In the genomic region with DNA sequence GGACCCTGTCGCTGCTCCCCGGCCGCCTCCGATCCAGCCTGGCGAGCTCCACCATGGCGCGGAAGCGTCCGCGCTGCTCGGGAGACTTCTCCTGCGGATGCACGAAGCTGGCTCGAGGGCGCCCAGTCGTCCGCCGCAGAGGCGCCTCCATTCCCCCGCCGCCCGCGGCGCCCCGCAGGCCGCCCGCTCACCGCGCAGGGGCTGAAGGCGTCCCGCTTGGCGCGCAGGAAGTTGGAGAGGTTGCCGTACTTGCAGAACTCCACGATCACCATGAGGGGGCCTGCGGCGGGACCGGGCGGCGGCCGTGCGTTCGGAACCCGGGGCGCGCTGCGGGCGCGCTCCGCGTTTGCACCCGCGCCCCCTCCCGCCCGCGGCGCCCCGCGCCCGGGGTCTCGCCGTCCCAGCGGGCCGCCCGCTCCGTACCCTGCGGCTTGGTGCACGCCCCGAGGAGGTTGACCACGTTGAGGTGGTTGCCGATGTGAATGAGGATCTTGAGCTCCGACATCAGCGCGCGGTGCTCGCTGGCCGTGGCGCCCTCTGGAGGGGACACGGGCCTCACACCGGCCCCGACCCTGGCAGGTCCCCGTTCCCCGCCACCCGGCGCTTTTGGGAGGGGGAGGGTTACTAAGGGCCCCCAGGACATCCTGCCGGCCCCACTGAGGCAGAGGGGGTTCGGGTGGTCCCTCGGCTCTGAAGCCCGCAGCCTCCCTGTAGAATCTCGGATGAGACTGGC, we compare ENCODE assay signal across 9 cellular contexts. TPM values are rescaled to one million over a fixed set of nuclear protein-coding genes. Genes with fewer than 3 reads are reported as not detected.
DNase-seq lines count a peak whose midpoint lies in the region; ATAC-seq and TF ChIP-seq lines count a peak whose summit lies in the region.
"Had no signal": no experiment of that assay in that cellular context is flagged by ENCODE, and none has a peak within 500 bp of the region (broad histone marks: within the 10 kb centered on the region; RNA-seq: fewer than 3 reads in every experiment).

No MANE protein-coding gene starts in this region.

- no TSS peak for BruUV-seq in IMR-90 (replicated peaks; lab: Mats Ljungman, UMichigan)

- no peak overlapping the region for H3K18ac ChIP-seq in IMR-90 (ENCODE audit: low read depth, low read length)

- no peak overlapping the region for H4K5ac ChIP-seq in IMR-90 (ENCODE audit: low read depth, low read length)

- TF ChIP-seq POLR2A in IMR-90 (IDR thresholded peaks at IDR 0.05; ENCODE audit: low read depth, low read length), result no peak

- H3K9me1 ChIP-seq in IMR-90 (ENCODE audit: insufficient read depth, low read length), result no peaks in the 10 kb centered on the region

- in situ Hi-C loops in IMR-90 (cut with MboI; ENCODE audit: low sequenced_read_pairs), result no loop called here

- intact Hi-C loops in IMR-90 (cut with micrococcal nuclease) (no loop called here), colonic mucosa (cut with DNase I) (no loop called here)

- WGBS in IMR-90 (ENCODE audit: extremely low coverage in 2 of 2, insufficient read length in 1 of 2), 2 experiments, result 0% methylated on average over 4 of the region's 90 CpGs; no CpG with 5 or more reads in 1 of the 2 experiments
- no CpG with 5 or more reads among the region's 90 CpGs for WGBS in iPS DF 6.9 (ENCODE audit: insufficient coverage, insufficient read length)

- H3K79me1 ChIP-seq in IMR-90 (ENCODE audit: low read depth in 1 of 2, low read length in 2 of 2), result no peaks in the 10 kb centered on the region

- peak; percentile 28 for DNase-seq in AG10803 (ENCODE audit: low read depth)
- DNase-seq in IMR-90, result peak; percentile 47
- peak; percentile 42 for DNase-seq in activated T-cell treated with anti-CD3 and anti-CD28 coated beads, Interleukin-2, amount 50 U/mL, for 1 hour
- DNase-seq in iPS DF 6.9 (ENCODE audit: low read depth, low spot score), result no peak
- peak; percentile 25 to 33 for DNase-seq in stimulated activated CD4-positive, alpha-beta T cell treated with anti-CD3 and anti-CD28 coated beads, Interleukin-4, amount 100 ng/mL, for 48 hours (ENCODE audit: low read depth in 2 of 2)
- no peak for DNase-seq in colonic mucosa
- DNase-seq in NOMO-1 treated with dmso at 0.1 percent for 144 hours (lab: John Stamatoyannopoulos, UW; ENCODE audit: unreplicated experiment), result no peak

- peak overlapping the region; percentile 77 for H3K4me2 ChIP-seq in IMR-90 (ENCODE audit: low read depth, low read length)

- H2AFZ ChIP-seq in IMR-90 (replicated peaks; ENCODE audit: low read length, poor library complexity), result peak overlapping the region; percentile 90

- no peak overlapping the region for H2AK9ac ChIP-seq in IMR-90 (replicated peaks; ENCODE audit: low read depth, low read length, poor library complexity)

- H4K20me1 ChIP-seq in IMR-90 (ENCODE audit: insufficient read depth, low read length), result no peaks in the 10 kb centered on the region

- H4K8ac ChIP-seq in IMR-90 (ENCODE audit: low read depth in 2 of 2, low read length in 2 of 2), result no peak overlapping the region

- H3K4ac ChIP-seq in IMR-90 (ENCODE audit: low read depth, low read length), result no peak overlapping the region

- H2BK20ac ChIP-seq in IMR-90 (ENCODE audit: low read depth, low read length), result no peak overlapping the region

- CTCF ChIA-PET in IMR-90 (lab: Yijun Ruan, JAX), result interaction anchor here (0.7 to 1.4 kb wide), 5 partner anchors 13 to 329 kb away, joined by 3 to 8 read pairs (median 4); no protein-coding TSS in a partner anchor

- H3K36me3 ChIP-seq in IMR-90 (ENCODE audit: control insufficient read depth, insufficient read depth, low read length), result no peaks in the 10 kb centered on the region
- H3K36me3 ChIP-seq in iPS DF 6.9 (ENCODE audit: control insufficient read depth, insufficient read depth, low read length), result no peaks in the 10 kb centered on the region; the same call in 1 of the 2 replicates
- no peaks in the 10 kb centered on the region for H3K36me3 ChIP-seq in colonic mucosa

- H2BK5ac ChIP-seq in IMR-90 (ENCODE audit: low read depth, low read length, poor library complexity, severe bottlenecking), result no peak overlapping the region

- H4K91ac ChIP-seq in IMR-90 (ENCODE audit: insufficient read depth, low read depth, low read length), result no peak overlapping the region

- H3K9ac ChIP-seq in IMR-90 (ENCODE audit: low read depth, low read length), result no peak overlapping the region
- H3K9ac ChIP-seq in colonic mucosa (ENCODE audit: low read depth in 2 of 2, low read length in 2 of 2), result no peak overlapping the region

- H3K23ac ChIP-seq in IMR-90 (ENCODE audit: low read depth, low read length), result no peak overlapping the region

- H3K56ac ChIP-seq in IMR-90 (ENCODE audit: extremely low read depth, insufficient read depth, low read length), result no peak overlapping the region

- TF ChIP-seq RAD21 in IMR-90 (IDR thresholded peaks at IDR 0.05; ENCODE audit: low read length), result no peak

- H3K4me3 ChIP-seq in AG10803 (ENCODE audit: low read length) (no peak overlapping the region), IMR-90 (ENCODE audit: insufficient read depth, low read depth, low read length) (peak overlapping the region; percentile 28), iPS DF 6.9 (ENCODE audit: low read length) (peak overlapping the region; percentile 46), colonic mucosa (no peak overlapping the region)

- TF ChIP-seq CTCF in AG10803 (conservative IDR thresholded peaks at IDR 0.05; ENCODE audit: low read length) (no peak), IMR-90 (conservative IDR thresholded peaks at IDR 0.05; ENCODE audit: low read depth, low read length) (peak; percentile 24; the same call in 1 of the 2 replicates), colonic mucosa (IDR thresholded peaks at IDR 0.05) (no peak)

- POLR2A ChIA-PET in IMR-90 (lab: Charles Lee; ENCODE audit: unreplicated experiment), result no interaction called here

- H2BK15ac ChIP-seq in IMR-90 (ENCODE audit: low read depth, low read length), result no peak overlapping the region

- H3K27ac ChIP-seq in IMR-90 (ENCODE audit: insufficient read depth, low read length), result no peak overlapping the region
- H3K27ac ChIP-seq in iPS DF 6.9 (ENCODE audit: low read length), result no peak overlapping the region
- no peak overlapping the region for H3K27ac ChIP-seq in colonic mucosa

- H3K27me3 ChIP-seq in IMR-90 (ENCODE audit: control insufficient read depth, insufficient read depth, low read length), result peaks cover 10% of the 10 kb centered on the region; the same call in 1 of the 2 replicates
- H3K27me3 ChIP-seq in iPS DF 6.9 (ENCODE audit: control insufficient read depth, insufficient read depth, low read length), result no peaks in the 10 kb centered on the region; the same call in 1 of the 2 replicates
- H3K27me3 ChIP-seq in colonic mucosa, result no peaks in the 10 kb centered on the region

- H3K9me3 ChIP-seq in IMR-90 (ENCODE audit: control insufficient read depth, insufficient read depth, low read length) (no peaks in the 10 kb centered on the region), iPS DF 6.9 (ENCODE audit: control insufficient read depth, insufficient read depth, low read length) (no peaks in the 10 kb centered on the region), colonic mucosa (no peaks in the 10 kb centered on the region)

- no peak overlapping the region for H2AK5ac ChIP-seq in IMR-90 (ENCODE audit: low read depth, low read length)

- H3K14ac ChIP-seq in IMR-90 (replicated peaks; ENCODE audit: low read depth, low read length), result no peak overlapping the region

- ATAC-seq in IMR-90 (ENCODE audit: low read depth), result peak; percentile 89
- no peak for ATAC-seq in HG02852 (IDR thresholded peaks at IDR 0.05; ENCODE audit: unreplicated experiment)

- dilution Hi-C loops in IMR-90 (cut with HindIII; ENCODE audit: low sequenced_read_pairs, unreplicated experiment), result no loop called here

- H3K4me1 ChIP-seq in IMR-90 (ENCODE audit: control insufficient read depth, insufficient read depth, low read length) (no peaks in the 10 kb centered on the region), iPS DF 6.9 (ENCODE audit: control insufficient read depth, insufficient read depth, low read length) (peaks cover 6% of the 10 kb centered on the region; the same call in 1 of the 2 replicates), colonic mucosa (no peaks in the 10 kb centered on the region)

- H2BK120ac ChIP-seq in IMR-90 (ENCODE audit: low read depth, low read length), result no peak overlapping the region

TF ChIP-seq in IMR-90, 13 proteins besides CTCF, POLR2A, EP300 and RAD21:
- TF ChIP-seq MXI1 (IDR thresholded peaks at IDR 0.05; ENCODE audit: borderline replicate concordance, low read depth, low read length), result no peak
- no peak for TF ChIP-seq CEBPB (IDR thresholded peaks at IDR 0.05; ENCODE audit: low read depth, low read length)

RNA-seq across cellular contexts. Expression of a gene that starts 27.7 kb away (rescaled TPM):
- not detected in 2 replicates for total RNA-seq in IMR-90 (2012; rRNA removed)
- not detected in 2 replicates for polyA plus RNA-seq in IMR-90 (2012; rRNA removed)
- not detected in 2 replicates for polyA plus RNA-seq in IMR-90 (2012; cell fraction: cytosol; rRNA removed)
- polyA plus RNA-seq in IMR-90 (2012; cell fraction: nucleus; rRNA removed; ENCODE audit: low replicate concordance), result not detected in 2 replicates
- 1 to 10 TPM in 1 of 2 donors, not detected in 1; 1.1 TPM for total RNA-seq in colonic mucosa
- total RNA-seq: subcutaneous adipose tissue had no signal

RNA-seq across cellular contexts. Expression of a gene that starts 30.4 kb away (rescaled TPM):
- total RNA-seq in IMR-90 (2012; rRNA removed), result under 0.01 and 0.28 TPM in 2 replicates
- polyA plus RNA-seq in IMR-90 (2012; rRNA removed), result 0.07 TPM in 2 replicates
- polyA plus RNA-seq in IMR-90 (2012; cell fraction: cytosol; rRNA removed), result 0.01 and 0.18 TPM in 2 replicates
- 0.44 and 0.55 TPM in 2 replicates for polyA plus RNA-seq in IMR-90 (2012; cell fraction: nucleus; rRNA removed; ENCODE audit: low replicate concordance)
- 1 to 10 TPM; 3.1 to 3.3 TPM for total RNA-seq in colonic mucosa

Comparison
In these comparisons a context has a peak if more than half of its experiments do, and no peak if none do; other contexts are left out.
1. DNase-seq: peak in AG10803 (single experiment), IMR-90 (single experiment), activated T-cell treated with anti-CD3 and anti-CD28 coated beads, Interleukin-2, amount 50 U/mL, for 1 hour (single experiment) and stimulated activated CD4-positive, alpha-beta T cell treated with anti-CD3 and anti-CD28 coated beads, Interleukin-4, amount 100 ng/mL, for 48 hours (2 of 2); none in iPS DF 6.9 (single experiment), colonic mucosa (single experiment) and NOMO-1 treated with dmso at 0.1 percent for 144 hours (single experiment).
2. H3K4me3 ChIP-seq: peak in IMR-90 (single experiment) and iPS DF 6.9 (single experiment); none in AG10803 (single experiment) and colonic mucosa (single experiment).